In genomic region chr5:132280371-132281240, GRCh38 we compare ENCODE assay signal across 23 cellular contexts. TPM values are rescaled to one million over a fixed set of nuclear protein-coding genes. Genes with fewer than 3 reads are reported as not detected.
"Had no signal": no experiment of that assay in that cellular context is flagged by ENCODE, and none has a peak within 500 bp of the region (broad histone marks: within the 10 kb centered on the region; RNA-seq: fewer than 3 reads in every experiment).

No MANE protein-coding gene starts in this region.

- H3K36me3 ChIP-seq: heart right ventricle, lower lobe of right lung, spleen, thyroid gland had no signal

- H3K9me3 Mint-ChIP-seq: activated CD4-positive, alpha-beta memory T cell treated with anti-CD3 and anti-CD28 coated beads, Interleukin-2, amount 10 ng/mL, durations not matched to agents 7 days and 5 days; activated naive CD8-positive, alpha-beta T cell treated with anti-CD3 and anti-CD28 coated beads for 36 hours; activated T-helper 1 cell treated with anti-CD3 and anti-CD28 coated beads, Interleukin-12 subunit alpha, Interleukin-12 subunit beta, Interleukin-2, Interleukin-4 antibody, amounts not matched to agents 30 ng/mL and 10 ng/mL and 1 ng/mL, durations not matched to agents 14 hours and 24 hours and 36 hours; naive B cell had no signal

- H3K36me3 Mint-ChIP-seq: activated naive CD8-positive, alpha-beta T cell treated with anti-CD3 and anti-CD28 coated beads for 36 hours; naive B cell had no signal

- H3K27me3 Mint-ChIP-seq: activated naive CD8-positive, alpha-beta T cell treated with anti-CD3 and anti-CD28 coated beads for 36 hours had no signal

- H3K4me3 Mint-ChIP-seq: activated CD4-positive, alpha-beta memory T cell treated with anti-CD3 and anti-CD28 coated beads, Interleukin-2, amount 10 ng/mL, durations not matched to agents 7 days and 5 days; activated naive CD8-positive, alpha-beta T cell treated with anti-CD3 and anti-CD28 coated beads for 36 hours; activated T-helper 1 cell treated with anti-CD3 and anti-CD28 coated beads, Interleukin-12 subunit alpha, Interleukin-12 subunit beta, Interleukin-2, Interleukin-4 antibody, amounts not matched to agents 30 ng/mL and 10 ng/mL and 1 ng/mL, durations not matched to agents 14 hours and 24 hours and 36 hours; T-helper 17 cell had no signal

- H3K4me3 ChIP-seq: heart right ventricle, lower lobe of right lung, spleen, thyroid gland had no signal

- H3K27me3 ChIP-seq: heart right ventricle, spleen, thyroid gland had no signal

- H3K4me1 ChIP-seq: lower lobe of right lung, thyroid gland had no signal

- H3K9me3 ChIP-seq: heart right ventricle, lower lobe of right lung, spleen, thyroid gland had no signal

- H3K4me1 Mint-ChIP-seq: activated CD4-positive, alpha-beta memory T cell treated with anti-CD3 and anti-CD28 coated beads, Interleukin-2, amount 10 ng/mL, durations not matched to agents 7 days and 5 days; activated naive CD8-positive, alpha-beta T cell treated with anti-CD3 and anti-CD28 coated beads for 36 hours; T-helper 17 cell had no signal

- H3K27ac ChIP-seq: lower lobe of right lung, thyroid gland had no signal

- DNase-seq: activated CD4-positive, alpha-beta memory T cell treated with anti-CD3 and anti-CD28 coated beads, Interleukin-2, amount 10 ng/mL, durations not matched to agents 7 days and 5 days; activated CD4-positive, alpha-beta T cell treated with anti-CD3 and anti-CD28 coated beads for 4 hours; activated CD4-positive, CD25-positive, alpha-beta regulatory T cell; activated gamma-delta T cell; activated naive CD8-positive, alpha-beta T cell treated with anti-CD3 and anti-CD28 coated beads for 36 hours; cerebellar nuclear complex; cortex of kidney; effector CD4-positive, alpha-beta T cell; foreskin fibroblast; heart right ventricle; lower lobe of right lung; mesendoderm; naive B cell; retina; stimulated activated CD4-positive, alpha-beta T cell treated with anti-CD3 and anti-CD28 coated beads, Interleukin-4, amount 100 ng/mL, for 1 hour; stimulated activated naive CD4-positive, alpha-beta T cell treated with Interleukin-2 at 50 U/mL for 16 hours; substantia nigra; SW 1271; T-helper 17 cell; thyroid gland had no signal

- ATAC-seq: heart right ventricle, lower lobe of right lung, T-helper 17 cell had no signal

- H3K27ac Mint-ChIP-seq: activated CD4-positive, alpha-beta memory T cell treated with anti-CD3 and anti-CD28 coated beads, Interleukin-2, amount 10 ng/mL, durations not matched to agents 7 days and 5 days; activated naive CD8-positive, alpha-beta T cell treated with anti-CD3 and anti-CD28 coated beads for 36 hours; activated T-helper 1 cell treated with anti-CD3 and anti-CD28 coated beads, Interleukin-12 subunit alpha, Interleukin-12 subunit beta, Interleukin-2, Interleukin-4 antibody, amounts not matched to agents 30 ng/mL and 10 ng/mL and 1 ng/mL, durations not matched to agents 14 hours and 24 hours and 36 hours; progenitor cell of endocrine pancreas; T-helper 17 cell had no signal

RNA-seq across cellular contexts. Expression of gene PDLIM4, which starts 23.1 kb away (rescaled TPM):
- total RNA-seq: activated CD4-positive, alpha-beta memory T cell treated with anti-CD3 and anti-CD28 coated beads, Interleukin-2, amount 10 ng/mL, durations not matched to agents 7 days and 5 days; T-helper 17 cell had no signal
